Comparison of ENCODE assay signal across 1 cellular context in genomic region chr1:30892671-30893073, GRCh38.
TF ChIP-seq lines count a peak whose summit lies in the region.

No MANE protein-coding gene starts in this region.

TF ChIP-seq in HepG2, 621 proteins besides CTCF, POLR2A, EP300 and RAD21 (continued from another document and continues in another):
- TF ChIP-seq GTF2F1 (IDR thresholded peaks at IDR 0.05; ENCODE audit: low read length) (no peak), ZNF414 (CRISPR knock-in tag; IDR thresholded peaks at IDR 0.05) (no peak), SRY (CRISPR knock-in tag; IDR thresholded peaks at IDR 0.05) (no peak), NR3C1 (CRISPR knock-in tag; IDR thresholded peaks at IDR 0.05) (no peak), THYN1 (CRISPR knock-in tag; IDR thresholded peaks at IDR 0.05; ENCODE audit: borderline replicate concordance, low read depth) (no peak), ZBED4 (CRISPR knock-in tag; IDR thresholded peaks at IDR 0.05; ENCODE audit: borderline replicate concordance) (no peak), ZNF678 (CRISPR knock-in tag; IDR thresholded peaks at IDR 0.05) (no peak), ZNF225 (CRISPR knock-in tag; IDR thresholded peaks at IDR 0.05) (no peak), STAG1 (CRISPR knock-in tag; IDR thresholded peaks at IDR 0.05) (no peak), ZNF337 (CRISPR knock-in tag; IDR thresholded peaks at IDR 0.05; ENCODE audit: borderline replicate concordance, low read depth) (no peak), NONO (IDR thresholded peaks at IDR 0.05) (no peak), NONO (CRISPR knock-in tag; conservative IDR thresholded peaks at IDR 0.05) (no peak; the same call in 1 of the 2 replicates), ZMYM2 (CRISPR knock-in tag; IDR thresholded peaks at IDR 0.05) (no peak), ZNF256 (CRISPR knock-in tag; conservative IDR thresholded peaks at IDR 0.05) (no peak), ZNF619 (CRISPR knock-in tag; IDR thresholded peaks at IDR 0.05) (no peak), NFE2 (CRISPR knock-in tag; IDR thresholded peaks at IDR 0.05) (no peak), GMEB2 (CRISPR knock-in tag; IDR thresholded peaks at IDR 0.05; ENCODE audit: low read depth) (no peak), LBX2 (CRISPR knock-in tag; IDR thresholded peaks at IDR 0.05; ENCODE audit: borderline replicate concordance) (no peak), KLF6 (CRISPR knock-in tag; IDR thresholded peaks at IDR 0.05) (no peak), KAT8 (CRISPR knock-in tag; IDR thresholded peaks at IDR 0.05) (no peak), SALL1 (CRISPR knock-in tag; IDR thresholded peaks at IDR 0.05) (peak; percentile 73; the same call in 1 of the 2 replicates), TEAD2 (CRISPR knock-in tag; IDR thresholded peaks at IDR 0.05) (no peak), HDAC1 (CRISPR knock-in tag; IDR thresholded peaks at IDR 0.05) (0 out of 2 replicates have a peak, but pooled peaks have one; percentile 27), ZNF737 (CRISPR knock-in tag; IDR thresholded peaks at IDR 0.05; ENCODE audit: borderline replicate concordance) (no peak), HIC2 (CRISPR knock-in tag; IDR thresholded peaks at IDR 0.05; ENCODE audit: low read depth) (no peak), NFAT5 (CRISPR knock-in tag; IDR thresholded peaks at IDR 0.05) (no peak), KIAA2018 (CRISPR knock-in tag; IDR thresholded peaks at IDR 0.05; ENCODE audit: borderline replicate concordance) (no peak), TGIF2 (CRISPR knock-in tag; IDR thresholded peaks at IDR 0.05) (no peak), YEATS2 (CRISPR knock-in tag; IDR thresholded peaks at IDR 0.05; ENCODE audit: borderline replicate concordance) (no peak), ZNF24 (IDR thresholded peaks at IDR 0.05) (no peak), IKZF1 (IDR thresholded peaks at IDR 0.05) (no peak), MAFF (IDR thresholded peaks at IDR 0.05; ENCODE audit: low read depth, low read length) (no peak), ZNF607 (CRISPR knock-in tag; IDR thresholded peaks at IDR 0.05; ENCODE audit: borderline replicate concordance) (no peak), TRIM24 (CRISPR knock-in tag; IDR thresholded peaks at IDR 0.05) (peak; percentile 65; the same call in 1 of the 2 replicates), ZFP91 (CRISPR knock-in tag; IDR thresholded peaks at IDR 0.05; ENCODE audit: borderline replicate concordance) (no peak), RXRA (CRISPR knock-in tag; IDR thresholded peaks at IDR 0.05) (peak; percentile 94), ZNF850 (CRISPR knock-in tag; conservative IDR thresholded peaks at IDR 0.05) (no peak), ZNF564 (CRISPR knock-in tag; IDR thresholded peaks at IDR 0.05) (no peak), SIN3B (IDR thresholded peaks at IDR 0.05; ENCODE audit: low read length) (no peak), ZNF180 (CRISPR knock-in tag; IDR thresholded peaks at IDR 0.05; ENCODE audit: borderline replicate concordance, low read depth) (no peak)
